29 cellular contexts compared by ENCODE assay signal in genomic region chr18:54767094-54767493, GRCh38.
A peak's percentile ranks its signal among the peaks of the same experiment; 100 is the strongest.
DNase-seq lines count a peak whose midpoint lies in the region; ATAC-seq, FAIRE-seq and TF ChIP-seq lines count a peak whose summit lies in the region.
"Had no signal": no experiment of that assay in that cellular context is flagged by ENCODE, and none has a peak within 500 bp of the region (broad histone marks: within the 10 kb centered on the region; RNA-seq: fewer than 3 reads in every experiment).

No MANE protein-coding gene starts in this region.

- H3K4me3 ChIP-seq in Panc1 (ENCODE audit: low read depth in 2 of 2, low read length in 2 of 2) = no peak overlapping the region
- no peak overlapping the region for H3K4me3 ChIP-seq in HepG2 (replicated peaks in 1 of 3; ENCODE audit: insufficient read depth in 1 of 3, low read depth in 2 of 3, low read length in 3 of 3)
- no peak overlapping the region for H3K4me3 ChIP-seq in small intestine (ENCODE audit: low read depth in 1 of 2, low read length in 2 of 2)
- H3K4me3 ChIP-seq: BLaER1 treated with 17β-estradiol and CSF1 and Interleukin-3, amounts not matched to agents 10 nM and 100 nM; heart left ventricle; right atrium auricular region; SK-N-MC; thyroid gland had no signal

- H3K9ac ChIP-seq in HepG2 (ENCODE audit: insufficient read depth, low read depth, low read length) = no peak overlapping the region
- H3K9ac ChIP-seq: BLaER1 treated with 17β-estradiol and CSF1 and Interleukin-3, amounts not matched to agents 10 nM and 100 nM; parathyroid adenoma had no signal

- H3K36me3 ChIP-seq in Panc1 (ENCODE audit: control insufficient read depth, insufficient read depth, low read length) (no peaks in the 10 kb centered on the region), HepG2 (replicated peaks in 1 of 2; ENCODE audit: control insufficient read depth in 1 of 2, insufficient read depth in 2 of 2, low read length in 2 of 2) (no peaks in the 10 kb centered on the region), small intestine (ENCODE audit: control insufficient read depth in 2 of 2, insufficient read depth in 2 of 2, low read length in 2 of 2) (no peaks in the 10 kb centered on the region)
- H3K36me3 ChIP-seq: BLaER1 treated with 17β-estradiol and CSF1 and Interleukin-3, amounts not matched to agents 10 nM and 100 nM; heart left ventricle; right atrium auricular region; thyroid gland had no signal

- TF ChIP-seq POLR2A in HepG2 (IDR thresholded peaks at IDR 0.05; ENCODE audit: insufficient read depth in 1 of 2, low read depth in 2 of 2, low read length in 2 of 2) = no peak

- H2AFZ ChIP-seq in HepG2 (ENCODE audit: low read length) = no peak overlapping the region
- H2AFZ ChIP-seq: parathyroid adenoma had no signal

- H3K27me3 ChIP-seq in Panc1 (ENCODE audit: control insufficient read depth, insufficient read depth, low read length) = no peaks in the 10 kb centered on the region
- H3K27me3 ChIP-seq in HepG2 (ENCODE audit: control insufficient read depth in 1 of 2, insufficient read depth in 2 of 2, low read length in 2 of 2) = no peaks in the 10 kb centered on the region
- peaks cover 0 to 2% of the 10 kb centered on the region in 2 donors for H3K27me3 ChIP-seq in small intestine (ENCODE audit: control insufficient read depth in 2 of 2, insufficient read depth in 2 of 2, low read length in 2 of 2)
- H3K27me3 ChIP-seq: BLaER1 treated with 17β-estradiol and CSF1 and Interleukin-3, amounts not matched to agents 10 nM and 100 nM; right atrium auricular region; thyroid gland had no signal

- in situ Hi-C loops in Panc1 (cut with HindIII; ENCODE audit: low pct_unique_long_range_greater_than_20kb, low sequenced_read_pairs) (no loop called here), HepG2 (cut with HindIII; ENCODE audit: extremely low pct_ligation_motif_present, low pct_unique_long_range_greater_than_20kb) (no loop called here)

- peak; percentile 90 for DNase-seq in DMS53 (lab: John Stamatoyannopoulos, UW)
- DNase-seq in Panc1 (ENCODE audit: low read depth, low spot score) = peak; percentile 59
- peak; percentile 62 for DNase-seq in HepG2 (ENCODE audit: low spot score)
- DNase-seq in small intestine = peak; percentile 55
- no peak for DNase-seq in NOMO-1 treated with DMSO at 0.1 percent for 48 hours (lab: John Stamatoyannopoulos, UW; ENCODE audit: unreplicated experiment)
- no peak for DNase-seq in NCI-H1436 (lab: John Stamatoyannopoulos, UW)
- no peak for DNase-seq in stimulated activated CD4-positive, alpha-beta T cell treated with anti-CD3 and anti-CD28 coated beads, Interleukin-4, amount 100 ng/mL, for 1 hour
- DNase-seq: activated CD4-positive, CD25-positive, alpha-beta regulatory T cell treated with anti-CD3 and anti-CD28 coated beads, Interleukin-2, amount 50 U/mL, for 72 hours; activated CD8-positive, alpha-beta memory T cell treated with anti-CD3 and anti-CD28 coated beads, Interleukin-2, amount 50 U/mL, for 48 hours; activated CD8-positive, alpha-beta T cell treated with anti-CD3 and anti-CD28 coated beads for 36 hours; activated naive CD4-positive, alpha-beta T cell treated with Interleukin-2 at 50 U/mL for 16 hours; cerebellar nuclear complex; DMS79; foreskin melanocyte; GDM1; heart left ventricle; NCI-H146; NCI-H446 treated with DMSO at 0.1 percent for 48 hours; NCI-H82; thyroid gland had no signal

- TF ChIP-seq EP300 in HepG2 (IDR thresholded peaks at IDR 0.05; ENCODE audit: low read depth in 2 of 2, low read length in 2 of 2) (peak in 1 of 2 experiments; percentile 67; a peak in 1 of 4 replicates), HepG2 (CRISPR knock-in tag; IDR thresholded peaks at IDR 0.05; ENCODE audit: borderline replicate concordance) (no peak)

- BruUV-seq in Panc1 (replicated peaks; lab: Mats Ljungman, UMichigan) (no TSS peak), HepG2 (replicated peaks; lab: Mats Ljungman, UMichigan) (no TSS peak)

- 3% methylated on average over 1 of the region's 1 CpG for WGBS in HepG2 (ENCODE audit: low lambda C conversion rate)
- WGBS in small intestine, 3 donors = 4 to 52% (median 24%) methylated on average over 1 of the region's 1 CpG

- FAIRE-seq in HepG2 (lab: Jason Lieb, UNC) (no peak), small intestine (lab: Jason Lieb, UNC) (no peak)
- FAIRE-seq: endometrium, TTC549 had no signal

- H3K4me1 ChIP-seq in Panc1 (ENCODE audit: control insufficient read depth, insufficient read depth, low read length) (no peaks in the 10 kb centered on the region), HepG2 (ENCODE audit: insufficient read depth, low read length) (peaks cover 21% of the 10 kb centered on the region), small intestine (ENCODE audit: control insufficient read depth in 2 of 2, insufficient read depth in 1 of 2, low read depth in 1 of 2, low read length in 1 of 2) (peaks cover 0 to 3% of the 10 kb centered on the region in 2 donors)
- H3K4me1 ChIP-seq: heart left ventricle, parathyroid adenoma, right atrium auricular region, thyroid gland had no signal

- H3K9me3 ChIP-seq in Panc1 (ENCODE audit: control insufficient read depth, insufficient read depth, low read depth, low read length) (no peaks in the 10 kb centered on the region), HepG2 (ENCODE audit: low read length) (no peaks in the 10 kb centered on the region), small intestine (ENCODE audit: control insufficient read depth, low read depth) (no peaks in the 10 kb centered on the region)
- H3K9me3 ChIP-seq: heart left ventricle, right atrium auricular region, thyroid gland had no signal

- TF ChIP-seq RAD21 in HepG2 (CRISPR knock-in tag; IDR thresholded peaks at IDR 0.05) = no peak

- POLR2A ChIA-PET in Panc1 (lab: Charles Lee) = no interaction called here
- POLR2A ChIA-PET in HepG2 (lab: Yijun Ruan, JAX) = no interaction called here

- intact Hi-C loops in Panc1 (cut with micrococcal nuclease; ENCODE audit: unreplicated experiment) (no loop called here), HepG2 (cut with micrococcal nuclease; ENCODE audit: unreplicated experiment) (loop anchor here (10.0 kb wide), 1 partner anchor 178 kb away; no protein-coding TSS in a partner anchor)

- ATAC-seq in Panc1 = peak; percentile 84
- peak; percentile 92 for ATAC-seq in HepG2
- ATAC-seq in HG03159 (IDR thresholded peaks at IDR 0.05; ENCODE audit: unreplicated experiment) = no peak
- ATAC-seq: activated CD8-positive, alpha-beta T cell treated with anti-CD3 and anti-CD28 coated beads for 36 hours; HCT116; heart left ventricle had no signal

- no peaks in the 10 kb centered on the region for H3K79me2 ChIP-seq in HepG2 (ENCODE audit: insufficient read depth, low read length)
- H3K79me2 ChIP-seq: parathyroid adenoma had no signal

- H4K20me1 ChIP-seq in HepG2 (ENCODE audit: insufficient read depth, low read length) = no peaks in the 10 kb centered on the region
- H4K20me1 ChIP-seq: BLaER1 treated with 17β-estradiol and CSF1 and Interleukin-3, amounts not matched to agents 10 nM and 100 nM had no signal

- H3K27ac ChIP-seq in Panc1 (ENCODE audit: low read length) (no peak overlapping the region), HepG2 (ENCODE audit: extremely low read length, insufficient read depth, low read length) (no peak overlapping the region), small intestine (ENCODE audit: low read depth in 1 of 2, low read length in 1 of 2) (no peak overlapping the region)
- H3K27ac ChIP-seq: BLaER1 treated with 17β-estradiol and CSF1 and Interleukin-3, amounts not matched to agents 10 nM and 100 nM; heart left ventricle; parathyroid adenoma; right atrium auricular region; RWPE1; SK-N-MC; thyroid gland had no signal

- CTCF ChIA-PET in Panc1 (lab: Charles Lee) = no interaction called here
- CTCF ChIA-PET in HepG2 (lab: Yijun Ruan, JAX; ENCODE audit: low intra/inter-chr PET ratio, low total read pairs) = no interaction called here

- H3K4me2 ChIP-seq in HepG2 (ENCODE audit: low read depth, low read length) = no peak overlapping the region
- H3K4me2 ChIP-seq: BLaER1 treated with 17β-estradiol and CSF1 and Interleukin-3, amounts not matched to agents 10 nM and 100 nM had no signal

- TF ChIP-seq CTCF in Panc1 (IDR thresholded peaks at IDR 0.05) = no peak
- no peak for TF ChIP-seq CTCF in HepG2 (CRISPR knock-in tag; IDR thresholded peaks at IDR 0.05)

TF ChIP-seq in HepG2, 621 proteins besides CTCF, POLR2A, EP300 and RAD21 (continues in another document):
- TF ChIP-seq ZNF629 (CRISPR knock-in tag; conservative IDR thresholded peaks at IDR 0.05) (no peak), FOXJ3 (CRISPR knock-in tag; IDR thresholded peaks at IDR 0.05; ENCODE audit: borderline replicate concordance) (peak; percentile 23; the same call in 1 of the 2 replicates), HIC2 (CRISPR knock-in tag; IDR thresholded peaks at IDR 0.05; ENCODE audit: low read depth) (peak; percentile 82; the same call in 1 of the 2 replicates), BHLHE40 (IDR thresholded peaks at IDR 0.05; ENCODE audit: low read length) (0 out of 2 replicates have a peak, but pooled peaks have one; percentile 13), CAMTA2 (CRISPR knock-in tag; IDR thresholded peaks at IDR 0.05; ENCODE audit: borderline replicate concordance) (no peak), SSRP1 (CRISPR knock-in tag; IDR thresholded peaks at IDR 0.05) (no peak), MIER3 (CRISPR knock-in tag; IDR thresholded peaks at IDR 0.05; ENCODE audit: borderline replicate concordance) (0 out of 2 replicates have a peak, but pooled peaks have one; percentile 52), NR2F2 (IDR thresholded peaks at IDR 0.05; ENCODE audit: borderline replicate concordance, low read depth) (0 out of 2 replicates have a peak, but pooled peaks have one; percentile 49), ZNF816 (CRISPR knock-in tag; IDR thresholded peaks at IDR 0.05; ENCODE audit: borderline replicate concordance) (0 out of 2 replicates have a peak, but pooled peaks have one; percentile 45), HDAC2 (CRISPR knock-in tag; IDR thresholded peaks at IDR 0.05) (peak; percentile 60), RXRB (CRISPR knock-in tag; IDR thresholded peaks at IDR 0.05; ENCODE audit: borderline replicate concordance) (peak; percentile 83), SP5 (CRISPR knock-in tag; IDR thresholded peaks at IDR 0.05; ENCODE audit: borderline replicate concordance, low read depth) (peak; percentile 30; the same call in 1 of the 2 replicates)

Comparison
In these comparisons a context has a peak if more than half of its experiments do, and no peak if none do; other contexts are left out.
1. DNase-seq: peak in DMS53 (single experiment), Panc1 (single experiment), HepG2 (single experiment) and small intestine (single experiment); none in NOMO-1 treated with DMSO at 0.1 percent for 48 hours (single experiment), NCI-H1436 (single experiment) and stimulated activated CD4-positive, alpha-beta T cell treated with anti-CD3 and anti-CD28 coated beads, Interleukin-4, amount 100 ng/mL, for 1 hour (single experiment).